ENCODE assay signal across 1 cellular context in the genomic region with DNA sequence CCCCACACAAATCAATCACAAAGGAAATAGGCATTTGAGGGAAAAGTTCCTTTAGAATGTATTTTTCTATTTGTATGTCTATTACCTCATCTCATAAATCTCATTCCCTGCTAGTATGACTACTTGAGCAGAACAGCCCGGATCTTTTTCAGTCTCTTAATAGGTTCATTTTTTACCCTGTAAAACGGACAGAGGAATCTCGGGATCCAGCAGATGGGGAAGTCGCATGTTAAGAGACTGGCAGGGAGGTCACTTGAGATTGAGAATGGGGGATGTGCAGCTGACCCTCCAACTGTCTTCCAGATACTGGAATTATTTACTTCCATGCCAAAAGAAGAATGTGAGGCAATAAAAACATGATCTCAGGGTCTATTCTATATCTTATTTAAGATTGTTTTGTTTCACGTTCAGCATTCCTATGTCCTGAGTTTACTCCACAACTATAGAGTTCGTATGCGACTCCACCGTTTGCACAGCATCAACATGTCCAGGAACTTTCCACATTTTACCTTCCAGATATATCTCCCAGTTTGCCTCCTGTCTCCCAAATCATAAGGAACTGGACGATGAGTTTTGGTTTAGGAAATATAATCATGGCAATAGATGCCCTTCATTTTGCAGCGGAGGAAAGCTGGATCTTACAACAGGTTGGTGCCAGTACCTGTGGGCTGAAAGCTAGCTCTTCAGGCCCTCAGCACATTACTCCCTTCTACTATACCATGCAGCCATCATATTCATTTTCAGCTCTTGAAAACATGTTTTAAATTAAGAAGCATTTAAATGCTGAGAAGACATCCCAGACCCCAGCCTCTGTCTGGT.
TF ChIP-seq lines count a peak whose summit lies in the region.

No MANE protein-coding gene starts in this region.

TF ChIP-seq in HEK293, 187 proteins besides CTCF, POLR2A, EP300 and RAD21 (continued from another document and continues in another):
- TF ChIP-seq, protein P1, sequence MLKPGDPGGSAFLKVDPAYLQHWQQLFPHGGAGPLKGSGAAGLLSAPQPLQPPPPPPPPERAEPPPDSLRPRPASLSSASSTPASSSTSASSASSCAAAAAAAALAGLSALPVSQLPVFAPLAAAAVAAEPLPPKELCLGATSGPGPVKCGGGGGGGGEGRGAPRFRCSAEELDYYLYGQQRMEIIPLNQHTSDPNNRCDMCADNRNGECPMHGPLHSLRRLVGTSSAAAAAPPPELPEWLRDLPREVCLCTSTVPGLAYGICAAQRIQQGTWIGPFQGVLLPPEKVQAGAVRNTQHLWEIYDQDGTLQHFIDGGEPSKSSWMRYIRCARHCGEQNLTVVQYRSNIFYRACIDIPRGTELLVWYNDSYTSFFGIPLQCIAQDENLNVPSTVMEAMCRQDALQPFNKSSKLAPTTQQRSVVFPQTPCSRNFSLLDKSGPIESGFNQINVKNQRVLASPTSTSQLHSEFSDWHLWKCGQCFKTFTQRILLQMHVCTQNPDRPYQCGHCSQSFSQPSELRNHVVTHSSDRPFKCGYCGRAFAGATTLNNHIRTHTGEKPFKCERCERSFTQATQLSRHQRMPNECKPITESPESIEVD (tag by site-specific recombination; IDR thresholded peaks at IDR 0.05): peak; percentile 90
- TF ChIP-seq SP7 (tag by site-specific recombination; IDR thresholded peaks at IDR 0.05): no peak
- 0 out of 2 replicates have a peak, but pooled peaks have one; percentile 13 for TF ChIP-seq ZNF600 (tag by site-specific recombination; IDR thresholded peaks at IDR 0.05)
- TF ChIP-seq, protein P2, sequence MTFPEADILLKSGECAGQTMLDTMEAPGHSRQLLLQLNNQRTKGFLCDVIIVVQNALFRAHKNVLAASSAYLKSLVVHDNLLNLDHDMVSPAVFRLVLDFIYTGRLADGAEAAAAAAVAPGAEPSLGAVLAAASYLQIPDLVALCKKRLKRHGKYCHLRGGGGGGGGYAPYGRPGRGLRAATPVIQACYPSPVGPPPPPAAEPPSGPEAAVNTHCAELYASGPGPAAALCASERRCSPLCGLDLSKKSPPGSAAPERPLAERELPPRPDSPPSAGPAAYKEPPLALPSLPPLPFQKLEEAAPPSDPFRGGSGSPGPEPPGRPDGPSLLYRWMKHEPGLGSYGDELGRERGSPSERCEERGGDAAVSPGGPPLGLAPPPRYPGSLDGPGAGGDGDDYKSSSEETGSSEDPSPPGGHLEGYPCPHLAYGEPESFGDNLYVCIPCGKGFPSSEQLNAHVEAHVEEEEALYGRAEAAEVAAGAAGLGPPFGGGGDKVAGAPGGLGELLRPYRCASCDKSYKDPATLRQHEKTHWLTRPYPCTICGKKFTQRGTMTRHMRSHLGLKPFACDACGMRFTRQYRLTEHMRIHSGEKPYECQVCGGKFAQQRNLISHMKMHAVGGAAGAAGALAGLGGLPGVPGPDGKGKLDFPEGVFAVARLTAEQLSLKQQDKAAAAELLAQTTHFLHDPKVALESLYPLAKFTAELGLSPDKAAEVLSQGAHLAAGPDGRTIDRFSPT (tag by site-specific recombination; IDR thresholded peaks at IDR 0.05): 0 out of 2 replicates have a peak, but pooled peaks have one; percentile 41
- TF ChIP-seq ZNF391 (tag by site-specific recombination; IDR thresholded peaks at IDR 0.05; ENCODE audit: borderline replicate concordance, low read depth): no peak
- no peak for TF ChIP-seq ZBTB17 (tag by site-specific recombination; IDR thresholded peaks at IDR 0.05)
- peak; percentile 84 for TF ChIP-seq SCRT1 (tag by site-specific recombination; IDR thresholded peaks at IDR 0.05; ENCODE audit: borderline replicate concordance)
- no peak for TF ChIP-seq ZNF132 (tag by site-specific recombination; IDR thresholded peaks at IDR 0.05; ENCODE audit: borderline replicate concordance)
- no peak for TF ChIP-seq ZNF138 (tag by site-specific recombination; IDR thresholded peaks at IDR 0.05; ENCODE audit: borderline replicate concordance)
- no peak for TF ChIP-seq ZNF48 (tag by site-specific recombination; IDR thresholded peaks at IDR 0.05)
- TF ChIP-seq, protein P3, sequence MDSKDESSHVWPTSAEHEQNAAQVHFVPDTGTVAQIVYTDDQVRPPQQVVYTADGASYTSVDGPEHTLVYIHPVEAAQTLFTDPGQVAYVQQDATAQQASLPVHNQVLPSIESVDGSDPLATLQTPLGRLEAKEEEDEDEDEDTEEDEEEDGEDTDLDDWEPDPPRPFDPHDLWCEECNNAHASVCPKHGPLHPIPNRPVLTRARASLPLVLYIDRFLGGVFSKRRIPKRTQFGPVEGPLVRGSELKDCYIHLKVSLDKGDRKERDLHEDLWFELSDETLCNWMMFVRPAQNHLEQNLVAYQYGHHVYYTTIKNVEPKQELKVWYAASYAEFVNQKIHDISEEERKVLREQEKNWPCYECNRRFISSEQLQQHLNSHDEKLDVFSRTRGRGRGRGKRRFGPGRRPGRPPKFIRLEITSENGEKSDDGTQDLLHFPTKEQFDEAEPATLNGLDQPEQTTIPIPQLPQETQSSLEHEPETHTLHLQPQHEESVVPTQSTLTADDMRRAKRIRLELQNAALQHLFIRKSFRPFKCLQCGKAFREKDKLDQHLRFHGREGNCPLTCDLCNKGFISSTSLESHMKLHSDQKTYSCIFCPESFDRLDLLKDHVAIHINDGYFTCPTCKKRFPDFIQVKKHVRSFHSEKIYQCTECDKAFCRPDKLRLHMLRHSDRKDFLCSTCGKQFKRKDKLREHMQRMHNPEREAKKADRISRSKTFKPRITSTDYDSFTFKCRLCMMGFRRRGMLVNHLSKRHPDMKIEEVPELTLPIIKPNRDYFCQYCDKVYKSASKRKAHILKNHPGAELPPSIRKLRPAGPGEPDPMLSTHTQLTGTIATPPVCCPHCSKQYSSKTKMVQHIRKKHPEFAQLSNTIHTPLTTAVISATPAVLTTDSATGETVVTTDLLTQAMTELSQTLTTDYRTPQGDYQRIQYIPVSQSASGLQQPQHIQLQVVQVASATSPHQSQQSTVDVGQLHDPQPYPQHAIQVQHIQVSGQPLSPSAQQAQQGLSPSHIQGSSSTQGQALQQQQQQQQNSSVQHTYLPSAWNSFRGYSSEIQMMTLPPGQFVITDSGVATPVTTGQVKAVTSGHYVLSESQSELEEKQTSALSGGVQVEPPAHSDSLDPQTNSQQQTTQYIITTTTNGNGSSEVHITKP (tag by site-specific recombination; IDR thresholded peaks at IDR 0.05): 0 out of 2 replicates have a peak, but pooled peaks have one; percentile 21
- no peak for TF ChIP-seq KLF9 (tag by site-specific recombination; IDR thresholded peaks at IDR 0.05; ENCODE audit: low read depth)
- TF ChIP-seq ZNF16 (tag by site-specific recombination; IDR thresholded peaks at IDR 0.05; ENCODE audit: low read depth): no peak
- no peak for TF ChIP-seq ZNF549 (tag by site-specific recombination; IDR thresholded peaks at IDR 0.05)
- TF ChIP-seq OVOL3 (tag by site-specific recombination; IDR thresholded peaks at IDR 0.05): no peak
- TF ChIP-seq, protein P4, sequence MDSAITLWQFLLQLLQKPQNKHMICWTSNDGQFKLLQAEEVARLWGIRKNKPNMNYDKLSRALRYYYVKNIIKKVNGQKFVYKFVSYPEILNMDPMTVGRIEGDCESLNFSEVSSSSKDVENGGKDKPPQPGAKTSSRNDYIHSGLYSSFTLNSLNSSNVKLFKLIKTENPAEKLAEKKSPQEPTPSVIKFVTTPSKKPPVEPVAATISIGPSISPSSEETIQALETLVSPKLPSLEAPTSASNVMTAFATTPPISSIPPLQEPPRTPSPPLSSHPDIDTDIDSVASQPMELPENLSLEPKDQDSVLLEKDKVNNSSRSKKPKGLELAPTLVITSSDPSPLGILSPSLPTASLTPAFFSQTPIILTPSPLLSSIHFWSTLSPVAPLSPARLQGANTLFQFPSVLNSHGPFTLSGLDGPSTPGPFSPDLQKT (IDR thresholded peaks at IDR 0.05; ENCODE audit: borderline replicate concordance, low read depth, low read length): no peak
- TF ChIP-seq, protein P5, sequence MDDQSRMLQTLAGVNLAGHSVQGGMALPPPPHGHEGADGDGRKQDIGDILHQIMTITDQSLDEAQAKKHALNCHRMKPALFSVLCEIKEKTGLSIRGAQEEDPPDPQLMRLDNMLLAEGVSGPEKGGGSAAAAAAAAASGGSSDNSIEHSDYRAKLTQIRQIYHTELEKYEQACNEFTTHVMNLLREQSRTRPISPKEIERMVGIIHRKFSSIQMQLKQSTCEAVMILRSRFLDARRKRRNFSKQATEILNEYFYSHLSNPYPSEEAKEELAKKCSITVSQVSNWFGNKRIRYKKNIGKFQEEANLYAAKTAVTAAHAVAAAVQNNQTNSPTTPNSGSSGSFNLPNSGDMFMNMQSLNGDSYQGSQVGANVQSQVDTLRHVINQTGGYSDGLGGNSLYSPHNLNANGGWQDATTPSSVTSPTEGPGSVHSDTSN (CRISPR knock-in tag; IDR thresholded peaks at IDR 0.05): no peak
- TF ChIP-seq ZNF211 (tag by site-specific recombination; IDR thresholded peaks at IDR 0.05; ENCODE audit: low read depth): no peak
- peak; percentile 55 for TF ChIP-seq ZNF341 (tag by site-specific recombination; IDR thresholded peaks at IDR 0.05; ENCODE audit: low read depth)
- no peak for TF ChIP-seq ZNF624 (tag by site-specific recombination; IDR thresholded peaks at IDR 0.05)
- TF ChIP-seq, protein P6, sequence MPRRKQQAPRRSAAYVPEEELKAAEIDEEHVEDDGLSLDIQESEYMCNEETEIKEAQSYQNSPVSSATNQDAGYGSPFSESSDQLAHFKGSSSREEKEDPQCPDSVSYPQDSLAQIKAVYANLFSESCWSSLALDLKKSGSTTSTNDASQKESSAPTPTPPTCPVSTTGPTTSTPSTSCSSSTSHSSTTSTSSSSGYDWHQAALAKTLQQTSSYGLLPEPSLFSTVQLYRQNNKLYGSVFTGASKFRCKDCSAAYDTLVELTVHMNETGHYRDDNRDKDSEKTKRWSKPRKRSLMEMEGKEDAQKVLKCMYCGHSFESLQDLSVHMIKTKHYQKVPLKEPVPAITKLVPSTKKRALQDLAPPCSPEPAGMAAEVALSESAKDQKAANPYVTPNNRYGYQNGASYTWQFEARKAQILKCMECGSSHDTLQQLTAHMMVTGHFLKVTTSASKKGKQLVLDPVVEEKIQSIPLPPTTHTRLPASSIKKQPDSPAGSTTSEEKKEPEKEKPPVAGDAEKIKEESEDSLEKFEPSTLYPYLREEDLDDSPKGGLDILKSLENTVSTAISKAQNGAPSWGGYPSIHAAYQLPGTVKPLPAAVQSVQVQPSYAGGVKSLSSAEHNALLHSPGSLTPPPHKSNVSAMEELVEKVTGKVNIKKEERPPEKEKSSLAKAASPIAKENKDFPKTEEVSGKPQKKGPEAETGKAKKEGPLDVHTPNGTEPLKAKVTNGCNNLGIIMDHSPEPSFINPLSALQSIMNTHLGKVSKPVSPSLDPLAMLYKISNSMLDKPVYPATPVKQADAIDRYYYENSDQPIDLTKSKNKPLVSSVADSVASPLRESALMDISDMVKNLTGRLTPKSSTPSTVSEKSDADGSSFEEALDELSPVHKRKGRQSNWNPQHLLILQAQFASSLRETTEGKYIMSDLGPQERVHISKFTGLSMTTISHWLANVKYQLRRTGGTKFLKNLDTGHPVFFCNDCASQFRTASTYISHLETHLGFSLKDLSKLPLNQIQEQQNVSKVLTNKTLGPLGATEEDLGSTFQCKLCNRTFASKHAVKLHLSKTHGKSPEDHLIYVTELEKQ (tag by site-specific recombination; IDR thresholded peaks at IDR 0.05; ENCODE audit: borderline replicate concordance): no peak
- TF ChIP-seq, protein P7, sequence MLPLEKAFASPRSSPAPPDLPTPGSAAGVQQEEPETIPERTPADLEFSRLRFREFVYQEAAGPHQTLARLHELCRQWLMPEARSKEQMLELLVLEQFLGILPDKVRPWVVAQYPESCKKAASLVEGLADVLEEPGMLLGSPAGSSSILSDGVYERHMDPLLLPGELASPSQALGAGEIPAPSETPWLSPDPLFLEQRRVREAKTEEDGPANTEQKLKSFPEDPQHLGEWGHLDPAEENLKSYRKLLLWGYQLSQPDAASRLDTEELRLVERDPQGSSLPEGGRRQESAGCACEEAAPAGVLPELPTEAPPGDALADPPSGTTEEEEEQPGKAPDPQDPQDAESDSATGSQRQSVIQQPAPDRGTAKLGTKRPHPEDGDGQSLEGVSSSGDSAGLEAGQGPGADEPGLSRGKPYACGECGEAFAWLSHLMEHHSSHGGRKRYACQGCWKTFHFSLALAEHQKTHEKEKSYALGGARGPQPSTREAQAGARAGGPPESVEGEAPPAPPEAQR (tag by site-specific recombination; IDR thresholded peaks at IDR 0.05): no peak
- TF ChIP-seq ZNF2 (tag by site-specific recombination; IDR thresholded peaks at IDR 0.05): no peak
- TF ChIP-seq EGR2 (tag by site-specific recombination; IDR thresholded peaks at IDR 0.05; ENCODE audit: low read depth): no peak
- peak; percentile 89; the same call in 1 of the 2 replicates for TF ChIP-seq MZF1 (tag by site-specific recombination; IDR thresholded peaks at IDR 0.05; ENCODE audit: borderline replicate concordance)
- TF ChIP-seq, protein P8, sequence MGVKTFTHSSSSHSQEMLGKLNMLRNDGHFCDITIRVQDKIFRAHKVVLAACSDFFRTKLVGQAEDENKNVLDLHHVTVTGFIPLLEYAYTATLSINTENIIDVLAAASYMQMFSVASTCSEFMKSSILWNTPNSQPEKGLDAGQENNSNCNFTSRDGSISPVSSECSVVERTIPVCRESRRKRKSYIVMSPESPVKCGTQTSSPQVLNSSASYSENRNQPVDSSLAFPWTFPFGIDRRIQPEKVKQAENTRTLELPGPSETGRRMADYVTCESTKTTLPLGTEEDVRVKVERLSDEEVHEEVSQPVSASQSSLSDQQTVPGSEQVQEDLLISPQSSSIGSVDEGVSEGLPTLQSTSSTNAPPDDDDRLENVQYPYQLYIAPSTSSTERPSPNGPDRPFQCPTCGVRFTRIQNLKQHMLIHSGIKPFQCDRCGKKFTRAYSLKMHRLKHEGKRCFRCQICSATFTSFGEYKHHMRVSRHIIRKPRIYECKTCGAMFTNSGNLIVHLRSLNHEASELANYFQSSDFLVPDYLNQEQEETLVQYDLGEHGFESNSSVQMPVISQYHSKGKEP (tag by site-specific recombination; IDR thresholded peaks at IDR 0.05): no peak
- TF ChIP-seq ZNF571 (tag by site-specific recombination; IDR thresholded peaks at IDR 0.05): no peak
- TF ChIP-seq ZNF664 (tag by site-specific recombination; IDR thresholded peaks at IDR 0.05): no peak
- no peak for TF ChIP-seq ZNF621 (tag by site-specific recombination; IDR thresholded peaks at IDR 0.05)
- TF ChIP-seq ZNF214 (tag by site-specific recombination; IDR thresholded peaks at IDR 0.05; ENCODE audit: borderline replicate concordance): no peak
- TF ChIP-seq ZNF548 (tag by site-specific recombination; IDR thresholded peaks at IDR 0.05): no peak
- no peak for TF ChIP-seq ZNF530 (tag by site-specific recombination; IDR thresholded peaks at IDR 0.05; ENCODE audit: low read depth)
- TF ChIP-seq SCRT2 (tag by site-specific recombination; IDR thresholded peaks at IDR 0.05): peak; percentile 84
- no peak for TF ChIP-seq ZSCAN23 (tag by site-specific recombination; IDR thresholded peaks at IDR 0.05)
- peak; percentile 37; the same call in 1 of the 2 replicates for TF ChIP-seq FEZF1 (tag by site-specific recombination; IDR thresholded peaks at IDR 0.05)
- TF ChIP-seq ZNF37A (tag by site-specific recombination; IDR thresholded peaks at IDR 0.05): no peak
- TF ChIP-seq, protein P9, sequence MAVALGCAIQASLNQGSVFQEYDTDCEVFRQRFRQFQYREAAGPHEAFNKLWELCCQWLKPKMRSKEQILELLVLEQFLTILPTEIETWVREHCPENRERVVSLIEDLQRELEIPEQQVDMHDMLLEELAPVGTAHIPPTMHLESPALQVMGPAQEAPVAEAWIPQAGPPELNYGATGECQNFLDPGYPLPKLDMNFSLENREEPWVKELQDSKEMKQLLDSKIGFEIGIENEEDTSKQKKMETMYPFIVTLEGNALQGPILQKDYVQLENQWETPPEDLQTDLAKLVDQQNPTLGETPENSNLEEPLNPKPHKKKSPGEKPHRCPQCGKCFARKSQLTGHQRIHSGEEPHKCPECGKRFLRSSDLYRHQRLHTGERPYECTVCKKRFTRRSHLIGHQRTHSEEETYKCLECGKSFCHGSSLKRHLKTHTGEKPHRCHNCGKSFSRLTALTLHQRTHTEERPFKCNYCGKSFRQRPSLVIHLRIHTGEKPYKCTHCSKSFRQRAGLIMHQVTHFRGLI (tag by site-specific recombination; IDR thresholded peaks at IDR 0.05): no peak
